Comparison of ENCODE assay signal across 8 cellular contexts in the genomic region with DNA sequence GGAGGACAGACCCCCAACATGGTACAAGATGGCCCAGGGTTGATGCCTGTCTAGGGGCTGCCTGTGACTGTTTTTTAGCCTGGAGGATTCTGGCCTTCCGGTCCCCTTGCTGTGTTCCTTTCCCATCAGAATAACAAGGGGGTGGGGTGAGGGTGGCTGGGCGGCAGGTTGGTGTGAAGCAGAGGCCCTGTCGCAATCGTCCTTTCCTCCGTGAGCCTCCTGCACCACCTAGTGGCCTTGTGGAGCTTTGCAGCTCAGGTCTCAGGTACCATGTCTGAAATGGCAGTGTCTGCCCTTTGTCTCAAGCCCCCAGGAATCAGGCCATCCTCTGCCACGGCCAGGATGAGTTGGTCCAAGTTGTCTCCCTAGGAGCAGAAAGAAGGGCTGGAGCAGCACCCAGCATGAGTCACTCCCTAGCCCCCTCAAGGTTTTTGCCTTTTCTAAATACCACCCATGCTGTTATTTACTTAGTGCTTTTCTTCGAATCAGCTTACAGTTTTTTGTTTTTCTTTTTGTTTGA. TPM values are rescaled to one million over a fixed set of nuclear protein-coding genes. Genes with fewer than 3 reads are reported as not detected.
A peak's percentile ranks its signal among the peaks of the same experiment; 100 is the strongest.
DNase-seq lines count a peak whose midpoint lies in the region; ATAC-seq, FAIRE-seq and TF ChIP-seq lines count a peak whose summit lies in the region.

No MANE protein-coding gene starts in this region.

- TF ChIP-seq POLR2A in H54 (IDR thresholded peaks at IDR 0.05; ENCODE audit: low read depth, low read length) = no peak

- no peak overlapping the region for H3K9ac ChIP-seq in adipocyte (ENCODE audit: low read length)

- H3K9me3 ChIP-seq in adipocyte (ENCODE audit: control insufficient read depth, low read length) = no peaks in the 10 kb centered on the region

- H3K27me3 ChIP-seq in adipocyte (replicated peaks; ENCODE audit: control insufficient read depth, insufficient read depth, low read length) = no peaks in the 10 kb centered on the region

- H3K36me3 ChIP-seq in adipocyte (ENCODE audit: control insufficient read depth, insufficient read depth, low read length, severe bottlenecking) = peaks cover 72% of the 10 kb centered on the region

- DNase-seq in ELF-1 (ENCODE audit: low read depth, low spot score) (peak; percentile 95), H54 (ENCODE audit: insufficient read length, low spot score) (peak; percentile 88), NAMALWA (ENCODE audit: low spot score) (peak; percentile 89), T follicular helper cell (ENCODE audit: low read depth) (peak; percentile 68), adipocyte (ENCODE audit: low read depth) (peak; percentile 95), left cardiac atrium (peak; percentile 89), retina (peak; percentile 89)

- FAIRE-seq in H54 (lab: Jason Lieb, UNC) = peak; percentile 88

- intact Hi-C loops in left cardiac atrium (cut with DNase I) = loop anchor here (1.0 to 10.0 kb wide), 3 partner anchors 154 to 388 kb away; no protein-coding TSS in a partner anchor

- H3K4me3 ChIP-seq in adipocyte (ENCODE audit: low read length) = no peak overlapping the region

- ATAC-seq in left cardiac atrium = peak; percentile 88
- ATAC-seq in HG03196 (IDR thresholded peaks at IDR 0.05; ENCODE audit: unreplicated experiment) = no peak

- peaks cover 14% of the 10 kb centered on the region for H3K4me1 ChIP-seq in adipocyte (ENCODE audit: control insufficient read depth, insufficient read depth, low read length)

RNA-seq across cellular contexts. Expression of a gene that starts 24.2 kb away (rescaled TPM):
- total RNA-seq in left cardiac atrium = under 1 TPM; 0.24 to 0.31 TPM

RNA-seq across cellular contexts. Expression of a gene that starts 58.7 kb away (rescaled TPM):
- total RNA-seq in left cardiac atrium = 10 to 100 TPM; 11.0 to 17.3 TPM
